1 cellular context compared by ENCODE assay signal in genomic region chr20:51420805-51421204, GRCh38.
TF ChIP-seq lines count a peak whose summit lies in the region.

No MANE protein-coding gene starts in this region.

TF ChIP-seq in HepG2, 621 proteins besides CTCF, POLR2A, EP300 and RAD21 (continued from another document):
- no peak for TF ChIP-seq GPBP1L1 (CRISPR knock-in tag; IDR thresholded peaks at IDR 0.05)
